ENCODE assay signal across 1 cellular context in genomic region chr12:74722709-74723108, GRCh38.
TF ChIP-seq lines count a peak whose summit lies in the region.

No MANE protein-coding gene starts in this region.

TF ChIP-seq in H1, 55 proteins besides CTCF, POLR2A, EP300 and RAD21 (continued from another document):
- TF ChIP-seq TCF12 (IDR thresholded peaks at IDR 0.05; ENCODE audit: low read depth, low read length): no peak
- no peak for TF ChIP-seq KDM5A (IDR thresholded peaks at IDR 0.05; ENCODE audit: low read length)
- TF ChIP-seq SP1 (IDR thresholded peaks at IDR 0.05; ENCODE audit: low read depth, low read length): no peak
- TF ChIP-seq FOSL1 (IDR thresholded peaks at IDR 0.05; ENCODE audit: insufficient read depth, low read depth, low read length): no peak
- no peak for TF ChIP-seq BRCA1 (IDR thresholded peaks at IDR 0.05; ENCODE audit: low read depth, low read length)
- no peak for TF ChIP-seq USF2 (IDR thresholded peaks at IDR 0.05; ENCODE audit: low read length)
- no peak for TF ChIP-seq SRF (IDR thresholded peaks at IDR 0.05; ENCODE audit: low read depth, low read length)
- no peak for TF ChIP-seq BACH1 (IDR thresholded peaks at IDR 0.05; ENCODE audit: low read length)
- no peak for TF ChIP-seq CHD7 (IDR thresholded peaks at IDR 0.05; ENCODE audit: insufficient replicate concordance, low read length)
- no peak for TF ChIP-seq MAFK (IDR thresholded peaks at IDR 0.05; ENCODE audit: low read depth, low read length)
TF ChIP-seq in H1: peak in this region for 0.
